30 cellular contexts compared by ENCODE assay signal in the genomic region with DNA sequence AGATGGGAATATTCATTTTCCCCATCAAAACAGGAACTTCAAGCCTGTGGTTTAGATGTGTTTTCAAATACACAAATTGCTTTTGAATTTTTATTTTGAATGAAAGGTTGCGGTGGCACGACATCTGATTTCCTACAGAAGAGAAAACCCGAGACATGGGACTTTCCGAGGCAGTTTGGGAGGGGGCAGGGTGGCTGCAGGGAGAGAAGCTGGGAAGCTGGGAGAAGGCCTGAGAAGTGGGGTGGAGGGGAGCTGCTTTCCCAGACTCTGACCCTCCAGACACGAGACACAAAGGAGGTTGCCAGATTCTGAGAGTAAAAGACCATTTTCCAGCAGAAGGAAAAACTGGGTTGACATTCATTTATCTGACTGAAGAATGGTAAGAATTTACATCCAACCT. TPM values are rescaled to one million over a fixed set of nuclear protein-coding genes. Genes with fewer than 3 reads are reported as not detected.
"Had no signal": no experiment of that assay in that cellular context is flagged by ENCODE, and none has a peak within 500 bp of the region (broad histone marks: within the 10 kb centered on the region; RNA-seq: fewer than 3 reads in every experiment).

No MANE protein-coding gene starts in this region.

- H3K4me1 Mint-ChIP-seq: activated B cell treated with CpG ODN at 0.5 μM for 24 hours; activated T-helper 17 cell treated with anti-CD3 and anti-CD28 coated beads, Interleukin-2, amount 50 U/mL, for 72 hours; naive thymus-derived CD8-positive, alpha-beta T cell had no signal

- H3K4me3 ChIP-seq: right lobe of liver, thoracic aorta, uterus had no signal

- FAIRE-seq: colon, endometrium had no signal

- H3K4me3 Mint-ChIP-seq: activated B cell treated with CpG ODN at 0.5 μM for 24 hours; activated CD8-positive, alpha-beta T cell treated with anti-CD3 and anti-CD28 coated beads for 36 hours; activated T-cell treated with anti-CD3 and anti-CD28 coated beads, Interleukin-2, amount 50 U/mL, for 4 hours; activated T-helper 17 cell treated with anti-CD3 and anti-CD28 coated beads, Interleukin-2, amount 50 U/mL, for 72 hours; mesothelial cell of epicardium; naive thymus-derived CD8-positive, alpha-beta T cell; stimulated activated naive CD8-positive, alpha-beta T cell treated with anti-CD3 and anti-CD28 coated beads, Interleukin-15, Interleukin-2, amounts not matched to agents 100 ng/mL and 50 ng/mL, for 24 hours; T-helper 2 cell treated with Interferon-gamma antibody and Interleukin-4, amounts not matched to agents 5 μg/mL and 100 μg/mL, for 36 hours; type B pancreatic cell had no signal

- H3K9me3 ChIP-seq: right lobe of liver, thoracic aorta, uterus had no signal

- H3K4me1 ChIP-seq: uterus had no signal

- H3K27ac ChIP-seq: epithelial cell of prostate, right lobe of liver, thoracic aorta, uterus had no signal

- DNase-seq: activated B cell treated with CpG ODN at 0.5 μM for 24 hours; activated CD4-positive, alpha-beta T cell treated with anti-CD3 and anti-CD28 coated beads, Interleukin-2, amount 50 U/mL, for 1 hour; activated CD8-positive, alpha-beta T cell treated with anti-CD3 and anti-CD28 coated beads for 36 hours; activated gamma-delta T cell treated with Interleukin-2 at 50 U/mL for 16 hours; activated naive CD4-positive, alpha-beta T cell treated with anti-CD3 and anti-CD28 coated beads, Interleukin-2, amount 50 U/mL, for 16 hours; activated T-cell treated with anti-CD3 and anti-CD28 coated beads, Interleukin-2, amount 50 U/mL, for 4 hours; amniotic stem cell; central memory CD4-positive, alpha-beta T cell; effector CD8-positive, alpha-beta T cell; head of caudate nucleus; naive thymus-derived CD8-positive, alpha-beta T cell; posterior cingulate gyrus; right lobe of liver; stimulated activated CD4-positive, alpha-beta T cell treated with anti-CD3 and anti-CD28 coated beads, Interleukin-12 subunit alpha, Interleukin-12 subunit beta, amount 100 ng/mL, for 4 hours; stimulated activated CD4-positive, alpha-beta T cell treated with anti-CD3 and anti-CD28 coated beads, Interleukin-4, amount 100 ng/mL, for 1 hour; T-helper 1 cell; uterus had no signal

- H3K36me3 ChIP-seq: right lobe of liver, thoracic aorta, uterus had no signal

- H3K27me3 ChIP-seq: right lobe of liver, uterus had no signal

- H3K9me3 Mint-ChIP-seq: type B pancreatic cell had no signal

- H3K36me3 Mint-ChIP-seq: type B pancreatic cell had no signal

- H3K27ac Mint-ChIP-seq: activated B cell treated with CpG ODN at 0.5 μM for 24 hours; activated CD8-positive, alpha-beta T cell treated with anti-CD3 and anti-CD28 coated beads for 36 hours; activated T-helper 17 cell treated with anti-CD3 and anti-CD28 coated beads, Interleukin-2, amount 50 U/mL, for 72 hours; mesothelial cell of epicardium; naive thymus-derived CD8-positive, alpha-beta T cell; stimulated activated naive CD8-positive, alpha-beta T cell treated with anti-CD3 and anti-CD28 coated beads, Interleukin-15, Interleukin-2, amounts not matched to agents 100 ng/mL and 50 ng/mL, for 24 hours; T-helper 2 cell treated with Interferon-gamma antibody and Interleukin-4, amounts not matched to agents 5 μg/mL and 100 μg/mL, for 36 hours; type B pancreatic cell had no signal

RNA-seq across cellular contexts. Expression of a gene that starts 19.6 kb away (rescaled TPM):
- total RNA-seq: activated B cell treated with CpG ODN at 0.5 μM for 24 hours; activated CD8-positive, alpha-beta T cell treated with anti-CD3 and anti-CD28 coated beads for 36 hours; dermis microvascular lymphatic vessel endothelial cell; fibroblast of villous mesenchyme had no signal

RNA-seq across cellular contexts. Expression of a gene that starts 20.0 kb away (rescaled TPM):
- total RNA-seq: activated CD8-positive, alpha-beta T cell treated with anti-CD3 and anti-CD28 coated beads for 36 hours; activated T-helper 17 cell treated with anti-CD3 and anti-CD28 coated beads, Interleukin-2, amount 50 U/mL, for 72 hours; dermis microvascular lymphatic vessel endothelial cell; naive thymus-derived CD8-positive, alpha-beta T cell had no signal

RNA-seq across cellular contexts. Expression of a gene that starts 32.2 kb away (rescaled TPM):
- total RNA-seq: activated B cell treated with CpG ODN at 0.5 μM for 24 hours; activated CD8-positive, alpha-beta T cell treated with anti-CD3 and anti-CD28 coated beads for 36 hours; activated T-helper 17 cell treated with anti-CD3 and anti-CD28 coated beads, Interleukin-2, amount 50 U/mL, for 72 hours; dermis microvascular lymphatic vessel endothelial cell; fibroblast of lung; fibroblast of villous mesenchyme; mesothelial cell of epicardium; naive thymus-derived CD8-positive, alpha-beta T cell; omental fat pad; thoracic aorta had no signal
- polyA plus RNA-seq: fibroblast of lung; naive thymus-derived CD8-positive, alpha-beta T cell had no signal
